In the genomic region with DNA sequence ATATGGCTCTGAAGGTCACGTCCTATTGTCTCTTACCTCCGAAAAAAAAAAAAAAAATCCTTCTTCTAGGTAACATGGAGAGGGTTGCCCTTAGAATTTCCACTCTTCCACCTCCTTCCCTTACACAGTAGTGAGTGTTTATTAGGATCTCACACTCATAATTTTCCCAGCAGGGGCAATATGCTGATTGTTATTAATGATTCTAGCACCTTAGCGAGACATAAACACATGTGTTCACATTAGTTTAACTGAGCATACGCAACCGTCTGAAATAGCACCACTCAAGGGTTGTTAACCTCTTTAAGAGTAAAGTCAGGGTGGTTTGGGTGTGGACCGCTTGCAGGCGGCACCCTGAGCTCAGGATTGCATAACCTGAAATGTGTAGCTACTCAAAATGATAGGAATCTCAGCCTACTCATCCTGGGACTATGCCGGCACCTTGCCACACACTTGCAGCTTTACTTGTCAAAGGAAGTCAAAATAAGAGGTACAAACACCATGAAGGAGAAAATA, we compare ENCODE assay signal across 1 cellular context.
TF ChIP-seq lines count a peak whose summit lies in the region.

No MANE protein-coding gene starts in this region.

TF ChIP-seq in K562, 482 proteins besides CTCF, POLR2A, EP300 and RAD21 (continued from another document and continues in another):
- TF ChIP-seq CREB3 (tag; conservative IDR thresholded peaks at IDR 0.05; ENCODE audit: low read depth) (no peak), CGGBP1 (CRISPR knock-in tag; IDR thresholded peaks at IDR 0.05) (no peak), SAP30 (IDR thresholded peaks at IDR 0.05; ENCODE audit: borderline replicate concordance, insufficient read depth, low read depth, low read length, poor library complexity, severe bottlenecking) (no peak), WHSC1 (IDR thresholded peaks at IDR 0.05; ENCODE audit: low read length) (no peak), ZNF444 (CRISPR knock-in tag; IDR thresholded peaks at IDR 0.05) (no peak), SMAD1 (IDR thresholded peaks at IDR 0.05; ENCODE audit: low read depth, low read length, partially characterized antibody) (peak; percentile 84), FOXJ2 (tag; IDR thresholded peaks at IDR 0.05) (no peak), FIP1L1 (IDR thresholded peaks at IDR 0.05; ENCODE audit: low read depth, low read length, poor library complexity, severe bottlenecking) (no peak), NRF1 (conservative IDR thresholded peaks at IDR 0.05 in 1 of 2, IDR thresholded peaks at IDR 0.05 in 1 of 2) (no peak), ZNF277 (CRISPR knock-in tag; IDR thresholded peaks at IDR 0.05; ENCODE audit: borderline replicate concordance) (no peak), MEF2D (tag; conservative IDR thresholded peaks at IDR 0.05; ENCODE audit: low read depth) (no peak), NBN (IDR thresholded peaks at IDR 0.05; ENCODE audit: low read depth) (no peak; the same call in 1 of the 2 replicates), NONO (IDR thresholded peaks at IDR 0.05; ENCODE audit: low read depth in 2 of 2, low read length in 1 of 2) (no peak), JUND (IDR thresholded peaks at IDR 0.05; ENCODE audit: borderline replicate concordance, low read depth, low read length) (peak; percentile 78; the same call in 1 of the 2 replicates), JUND (tag; IDR thresholded peaks at IDR 0.05; ENCODE audit: borderline replicate concordance, low read depth, low read length) (peak; percentile 63; the same call in 1 of the 3 replicates), NEUROD1 (IDR thresholded peaks at IDR 0.05; ENCODE audit: borderline replicate concordance, low read depth, low read length, partially characterized antibody) (no peak), BRCA1 (IDR thresholded peaks at IDR 0.05) (no peak), BRCA1 (CRISPR knock-in tag; IDR thresholded peaks at IDR 0.05) (no peak), ZBTB26 (CRISPR knock-in tag; IDR thresholded peaks at IDR 0.05) (no peak), L3MBTL2 (IDR thresholded peaks at IDR 0.05) (peak; percentile 32; the same call in 1 of the 2 replicates), HNRNPLL (IDR thresholded peaks at IDR 0.05; ENCODE audit: low read depth, low read length, poor library complexity, severe bottlenecking) (no peak), NCOA4 (IDR thresholded peaks at IDR 0.05; ENCODE audit: partially characterized antibody) (no peak), IRF1 (CRISPR knock-in tag; IDR thresholded peaks at IDR 0.05; ENCODE audit: borderline replicate concordance) (no peak), ZNF197 (CRISPR knock-in tag; IDR thresholded peaks at IDR 0.05; ENCODE audit: low read depth) (no peak), CBX3 (IDR thresholded peaks at IDR 0.05; ENCODE audit: borderline replicate concordance in 1 of 2, low read length in 2 of 2) (no peak), SMARCA5 (IDR thresholded peaks at IDR 0.05) (no peak), GTF2A2 (tag; IDR thresholded peaks at IDR 0.05) (no peak), SMC3 (conservative IDR thresholded peaks at IDR 0.05; ENCODE audit: insufficient read depth, low read depth, low read length) (no peak), CHCHD3 (CRISPR knock-in tag; IDR thresholded peaks at IDR 0.05) (no peak), MLX (CRISPR knock-in tag; conservative IDR thresholded peaks at IDR 0.05) (no peak), FOS (IDR thresholded peaks at IDR 0.05; ENCODE audit: extremely low read depth, insufficient read length) (no peak), E2F5 (CRISPR knock-in tag; IDR thresholded peaks at IDR 0.05) (no peak), SMARCE1 (IDR thresholded peaks at IDR 0.05) (peak; percentile 25; the same call in 1 of the 2 replicates), ELF4 (CRISPR knock-in tag; IDR thresholded peaks at IDR 0.05) (no peak), HNRNPUL1 (IDR thresholded peaks at IDR 0.05; ENCODE audit: low read length) (no peak), ZNF263 (CRISPR knock-in tag; IDR thresholded peaks at IDR 0.05; ENCODE audit: borderline replicate concordance) (no peak), ZNF699 (CRISPR knock-in tag; IDR thresholded peaks at IDR 0.05; ENCODE audit: insufficient replicate concordance) (no peak), KLF13 (tag; IDR thresholded peaks at IDR 0.05; ENCODE audit: borderline replicate concordance, low read depth) (no peak), SRSF7 (optimal IDR thresholded peaks at IDR 0.05; ENCODE audit: low read depth, low read length) (no peak), MNT (conservative IDR thresholded peaks at IDR 0.05) (no peak), KAT2B (IDR thresholded peaks at IDR 0.05; ENCODE audit: low read depth, low read length) (no peak), SMARCA4 (IDR thresholded peaks at IDR 0.05) (peak; percentile 79; the same call in 1 of the 2 replicates), ZBTB7A (IDR thresholded peaks at IDR 0.05; ENCODE audit: borderline replicate concordance, control insufficient read depth, low read depth, low read length) (no peak), ZNF507 (tag; conservative IDR thresholded peaks at IDR 0.05) (no peak), ZNF449 (CRISPR knock-in tag; IDR thresholded peaks at IDR 0.05) (no peak), TAF7 (tag; IDR thresholded peaks at IDR 0.05) (no peak), PRDM10 (IDR thresholded peaks at IDR 0.05; ENCODE audit: partially characterized antibody) (no peak), RCOR1 (IDR thresholded peaks at IDR 0.05; ENCODE audit: borderline replicate concordance in 1 of 2, low read depth in 2 of 2, low read length in 2 of 2) (peak in 1 of 2 experiments; percentile 43; a peak in 1 of 4 replicates), ZNF134 (CRISPR knock-in tag; conservative IDR thresholded peaks at IDR 0.05) (no peak), RB1 (IDR thresholded peaks at IDR 0.05; ENCODE audit: low read depth) (no peak)
- TF ChIP-seq, protein P1, sequence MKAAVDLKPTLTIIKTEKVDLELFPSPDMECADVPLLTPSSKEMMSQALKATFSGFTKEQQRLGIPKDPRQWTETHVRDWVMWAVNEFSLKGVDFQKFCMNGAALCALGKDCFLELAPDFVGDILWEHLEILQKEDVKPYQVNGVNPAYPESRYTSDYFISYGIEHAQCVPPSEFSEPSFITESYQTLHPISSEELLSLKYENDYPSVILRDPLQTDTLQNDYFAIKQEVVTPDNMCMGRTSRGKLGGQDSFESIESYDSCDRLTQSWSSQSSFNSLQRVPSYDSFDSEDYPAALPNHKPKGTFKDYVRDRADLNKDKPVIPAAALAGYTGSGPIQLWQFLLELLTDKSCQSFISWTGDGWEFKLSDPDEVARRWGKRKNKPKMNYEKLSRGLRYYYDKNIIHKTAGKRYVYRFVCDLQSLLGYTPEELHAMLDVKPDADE (conservative IDR thresholded peaks at IDR 0.05; ENCODE audit: control insufficient read depth, low read depth, low read length) = no peak
- TF ChIP-seq, protein P2, sequence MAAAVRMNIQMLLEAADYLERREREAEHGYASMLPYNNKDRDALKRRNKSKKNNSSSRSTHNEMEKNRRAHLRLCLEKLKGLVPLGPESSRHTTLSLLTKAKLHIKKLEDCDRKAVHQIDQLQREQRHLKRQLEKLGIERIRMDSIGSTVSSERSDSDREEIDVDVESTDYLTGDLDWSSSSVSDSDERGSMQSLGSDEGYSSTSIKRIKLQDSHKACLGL (CRISPR knock-in tag; IDR thresholded peaks at IDR 0.05; ENCODE audit: borderline replicate concordance, poor library complexity, severe bottlenecking) = no peak
